In genomic region chr13:27765650-27766049, GRCh38 we compare ENCODE assay signal across 29 cellular contexts. TPM values are rescaled to one million over a fixed set of nuclear protein-coding genes. Genes with fewer than 3 reads are reported as not detected.
"Had no signal": no experiment of that assay in that cellular context is flagged by ENCODE, and none has a peak within 500 bp of the region (broad histone marks: within the 10 kb centered on the region; RNA-seq: fewer than 3 reads in every experiment).

No MANE protein-coding gene starts in this region.

- H3K4me1 Mint-ChIP-seq: activated CD4-positive, alpha-beta memory T cell treated with anti-CD3 and anti-CD28 coated beads, Interleukin-2, amount 10 ng/mL, durations not matched to agents 7 days and 5 days; activated CD4-positive, alpha-beta T cell treated with anti-CD3 and anti-CD28 coated beads for 36 hours; activated T-helper 17 cell treated with anti-CD3 and anti-CD28 coated beads, Interleukin-2, amount 50 U/mL, for 72 hours; brain; central memory CD8-positive, alpha-beta T cell; T-cell had no signal

- ATAC-seq: activated CD4-positive, alpha-beta T cell treated with anti-CD3 and anti-CD28 coated beads for 36 hours; activated T-helper 17 cell treated with anti-CD3 and anti-CD28 coated beads, Interleukin-2, amount 50 U/mL, for 72 hours; Right ventricle myocardium inferior; T-cell had no signal

- H3K4me3 ChIP-seq: PC-9, SK-N-MC had no signal

- H3K4me3 Mint-ChIP-seq: activated CD4-positive, alpha-beta memory T cell treated with anti-CD3 and anti-CD28 coated beads, Interleukin-2, amount 10 ng/mL, durations not matched to agents 7 days and 5 days; activated CD4-positive, alpha-beta T cell treated with anti-CD3 and anti-CD28 coated beads for 36 hours; activated naive CD4-positive, alpha-beta T cell treated with anti-CD3 and anti-CD28 coated beads for 36 hours; activated naive CD8-positive, alpha-beta T cell; activated T-helper 17 cell treated with anti-CD3 and anti-CD28 coated beads, Interleukin-2, amount 50 U/mL, for 72 hours; brain; central memory CD8-positive, alpha-beta T cell; T-cell had no signal

- H3K27ac ChIP-seq: PC-9, SK-N-MC, VCaP had no signal

- H2AFZ ChIP-seq: PC-9 had no signal

- H3K36me3 Mint-ChIP-seq: activated naive CD8-positive, alpha-beta T cell; brain; T-cell had no signal

- H3K4me2 ChIP-seq: PC-9 had no signal

- H3K9me3 Mint-ChIP-seq: activated CD4-positive, alpha-beta memory T cell treated with anti-CD3 and anti-CD28 coated beads, Interleukin-2, amount 10 ng/mL, durations not matched to agents 7 days and 5 days; activated naive CD4-positive, alpha-beta T cell treated with anti-CD3 and anti-CD28 coated beads for 36 hours; activated T-helper 17 cell treated with anti-CD3 and anti-CD28 coated beads, Interleukin-2, amount 50 U/mL, for 72 hours; brain; central memory CD8-positive, alpha-beta T cell; T-cell had no signal

- H3K27ac Mint-ChIP-seq: activated CD4-positive, alpha-beta memory T cell treated with anti-CD3 and anti-CD28 coated beads, Interleukin-2, amount 10 ng/mL, durations not matched to agents 7 days and 5 days; activated CD4-positive, alpha-beta T cell treated with anti-CD3 and anti-CD28 coated beads for 36 hours; activated naive CD4-positive, alpha-beta T cell treated with anti-CD3 and anti-CD28 coated beads for 36 hours; activated naive CD8-positive, alpha-beta T cell; activated T-helper 17 cell treated with anti-CD3 and anti-CD28 coated beads, Interleukin-2, amount 50 U/mL, for 72 hours; brain; T-cell had no signal

- DNase-seq: activated CD4-positive, alpha-beta memory T cell treated with anti-CD3 and anti-CD28 coated beads, Interleukin-2, amount 10 ng/mL, durations not matched to agents 7 days and 5 days; activated CD4-positive, alpha-beta T cell treated with anti-CD3 and anti-CD28 coated beads for 36 hours; activated CD4-positive, alpha-beta T cell treated with anti-CD3 and anti-CD28 coated beads, Interleukin-2, amount 50 U/mL, for 1 hour; activated gamma-delta T cell; activated naive CD4-positive, alpha-beta T cell treated with anti-CD3 and anti-CD28 coated beads for 36 hours; activated T-cell treated with anti-CD3 and anti-CD28 coated beads for 4 hours; activated T-cell treated with anti-CD3 and anti-CD28 coated beads, Interleukin-2, amount 50 U/mL, for 48 hours; amygdala; NCI-H1092; NCI-H1417 treated with DMSO at 0.1 percent for 48 hours; NCI-H1694; NCI-H2029; NCI-H2107; NCI-H2171 treated with DMSO at 0.1 percent for 48 hours; NCI-H226; T-cell had no signal

RNA-seq across cellular contexts. Expression of gene GSX1, which starts 26.6 kb away (rescaled TPM):
- total RNA-seq: activated CD4-positive, alpha-beta memory T cell treated with anti-CD3 and anti-CD28 coated beads, Interleukin-2, amount 10 ng/mL, durations not matched to agents 7 days and 5 days; activated CD4-positive, alpha-beta T cell treated with anti-CD3 and anti-CD28 coated beads for 36 hours; activated CD8-positive, alpha-beta memory T cell treated with anti-CD3 and anti-CD28 coated beads for 36 hours; activated naive CD4-positive, alpha-beta T cell treated with anti-CD3 and anti-CD28 coated beads for 36 hours; activated T-helper 17 cell treated with anti-CD3 and anti-CD28 coated beads, Interleukin-2, amount 50 U/mL, for 72 hours; astrocyte; NCI-H460; PC-9; Right ventricle myocardium inferior; RPMI7951; T-cell; T-helper 2 cell treated with Interferon-gamma antibody and Interleukin-4, amounts not matched to agents 100 ng/mL and 5 ng/mL, for 36 hours had no signal
